In genomic region chr4:128604204-128604603, GRCh38 we compare ENCODE assay signal across 13 cellular contexts.
DNase-seq lines count a peak whose midpoint lies in the region; ATAC-seq, FAIRE-seq and TF ChIP-seq lines count a peak whose summit lies in the region.
"Had no signal": no experiment of that assay in that cellular context is flagged by ENCODE, and none has a peak within 500 bp of the region (broad histone marks: within the 10 kb centered on the region; RNA-seq: fewer than 3 reads in every experiment).

No MANE protein-coding gene starts in this region.

- no peak overlapping the region for H3K18ac ChIP-seq in neuronal stem cell (ENCODE audit: low read length)

- in situ Hi-C loops in HepG2 (cut with HindIII; ENCODE audit: extremely low pct_ligation_motif_present, low pct_unique_long_range_greater_than_20kb) = no loop called here

- CTCF ChIA-PET in HepG2 (lab: Yijun Ruan, JAX; ENCODE audit: low intra/inter-chr PET ratio, low total read pairs) = no interaction called here

- no peak for TF ChIP-seq RAD21 in HepG2 (CRISPR knock-in tag; IDR thresholded peaks at IDR 0.05)

- no peaks in the 10 kb centered on the region for H4K20me1 ChIP-seq in HepG2 (ENCODE audit: insufficient read depth, low read length)
- H4K20me1 ChIP-seq: BLaER1 treated with 17β-estradiol and CSF1 and Interleukin-3, amounts not matched to agents 10 nM and 100 nM had no signal

- TF ChIP-seq POLR2A in HepG2 (IDR thresholded peaks at IDR 0.05; ENCODE audit: insufficient read depth in 1 of 2, low read depth in 2 of 2, low read length in 2 of 2) = no peak
- TF ChIP-seq POLR2A in right lobe of liver (IDR thresholded peaks at IDR 0.05) = no peak

- WGBS in HepG2 (ENCODE audit: low lambda C conversion rate) = 84% methylated on average over 1 of the region's 1 CpG
- WGBS in right lobe of liver (ENCODE audit: insufficient coverage, low coverage, low lambda C conversion rate, missing lambda C conversion rate) = 100% methylated on average over 1 of the region's 1 CpG
- no CpG with 5 or more reads among the region's 1 CpG for WGBS in neuronal stem cell (ENCODE audit: extremely low coverage in 2 of 2, insufficient read length in 2 of 2, insufficient replicate concordance in 1 of 2), 2 donors

- H2BK15ac ChIP-seq in neuronal stem cell (ENCODE audit: low read length) = no peak overlapping the region

- H3K23ac ChIP-seq in neuronal stem cell (ENCODE audit: low read depth, low read length, poor library complexity) = no peak overlapping the region

- H2BK12ac ChIP-seq in neuronal stem cell (ENCODE audit: low read length) = peak overlapping the region; percentile 66

- no TSS peak for BruUV-seq in HepG2 (replicated peaks; lab: Mats Ljungman, UMichigan)

- no peak overlapping the region for H3K4me3 ChIP-seq in HepG2 (replicated peaks in 1 of 3; ENCODE audit: insufficient read depth in 1 of 3, low read depth in 2 of 3, low read length in 3 of 3)
- H3K4me3 ChIP-seq in right lobe of liver = no peak overlapping the region
- no peak overlapping the region for H3K4me3 ChIP-seq in neuronal stem cell (ENCODE audit: low read length in 2 of 2)
- H3K4me3 ChIP-seq: BLaER1 treated with 17β-estradiol and CSF1 and Interleukin-3, amounts not matched to agents 10 nM and 100 nM had no signal

- TF ChIP-seq EP300 in HepG2 (IDR thresholded peaks at IDR 0.05; ENCODE audit: low read depth in 2 of 2, low read length in 2 of 2) (no peak), HepG2 (CRISPR knock-in tag; IDR thresholded peaks at IDR 0.05; ENCODE audit: borderline replicate concordance) (no peak)

- H3K79me2 ChIP-seq in HepG2 (ENCODE audit: insufficient read depth, low read length) = no peaks in the 10 kb centered on the region

- H3K9me3 ChIP-seq in HepG2 (ENCODE audit: low read length) (no peaks in the 10 kb centered on the region), right lobe of liver (no peaks in the 10 kb centered on the region), neuronal stem cell (replicated peaks in 1 of 2; ENCODE audit: control insufficient read depth in 2 of 2, insufficient read depth in 1 of 2, low read depth in 1 of 2, low read length in 2 of 2) (no peaks in the 10 kb centered on the region)
- H3K9me3 ChIP-seq: BLaER1 treated with 17β-estradiol and CSF1 and Interleukin-3, amounts not matched to agents 10 nM and 100 nM had no signal

- ATAC-seq in HepG2 (no peak), right lobe of liver (no peak), GM18907 (IDR thresholded peaks at IDR 0.05; ENCODE audit: unreplicated experiment) (no peak)

- H3K36me3 ChIP-seq in HepG2 (replicated peaks in 1 of 2; ENCODE audit: control insufficient read depth in 1 of 2, insufficient read depth in 2 of 2, low read length in 2 of 2) (no peaks in the 10 kb centered on the region), right lobe of liver (no peaks in the 10 kb centered on the region), neuronal stem cell (replicated peaks in 1 of 2; ENCODE audit: control insufficient read depth in 2 of 2, insufficient read depth in 2 of 2, low read length in 2 of 2) (no peaks in the 10 kb centered on the region)
- H3K36me3 ChIP-seq: BLaER1 treated with 17β-estradiol and CSF1 and Interleukin-3, amounts not matched to agents 10 nM and 100 nM had no signal

- H2AFZ ChIP-seq in HepG2 (ENCODE audit: low read length) (no peak overlapping the region), neuronal stem cell (ENCODE audit: low read length) (no peak overlapping the region)

- POLR2A ChIA-PET in HepG2 (lab: Yijun Ruan, JAX) = no interaction called here

- no peak overlapping the region for H3K4ac ChIP-seq in neuronal stem cell (ENCODE audit: low read length)

- no peak overlapping the region for H2BK120ac ChIP-seq in neuronal stem cell (ENCODE audit: low read depth, low read length)

- no peak overlapping the region for H3K14ac ChIP-seq in neuronal stem cell (ENCODE audit: low read length)

- H3K27ac ChIP-seq in HepG2 (ENCODE audit: extremely low read length, insufficient read depth, low read length) = no peak overlapping the region
- H3K27ac ChIP-seq in right lobe of liver = no peak overlapping the region
- peak overlapping the region; percentile 13 for H3K27ac ChIP-seq in epithelial cell of prostate
- no peak overlapping the region for H3K27ac ChIP-seq in neuronal stem cell (replicated peaks; ENCODE audit: low read length)
- H3K27ac ChIP-seq: BLaER1 treated with 17β-estradiol and CSF1 and Interleukin-3, amounts not matched to agents 10 nM and 100 nM had no signal

- H3K4me1 ChIP-seq in HepG2 (ENCODE audit: insufficient read depth, low read length) = peaks cover 30% of the 10 kb centered on the region
- H3K4me1 ChIP-seq in right lobe of liver = peaks cover 0 to 9% (median 0%) of the 10 kb centered on the region in 4 donors
- H3K4me1 ChIP-seq in neuronal stem cell (ENCODE audit: control insufficient read depth in 2 of 2, insufficient read depth in 1 of 2, low read depth in 1 of 2, low read length in 2 of 2) = peaks cover 18 to 22% of the 10 kb centered on the region in 2 donors

- no peak overlapping the region for H2AK5ac ChIP-seq in neuronal stem cell (ENCODE audit: low read depth, low read length)

- H4K91ac ChIP-seq in neuronal stem cell (ENCODE audit: low read depth, low read length, poor library complexity) = no peak overlapping the region

- H3K27me3 ChIP-seq in HepG2 (ENCODE audit: control insufficient read depth in 1 of 2, insufficient read depth in 2 of 2, low read length in 2 of 2) (no peaks in the 10 kb centered on the region), right lobe of liver (no peaks in the 10 kb centered on the region), neuronal stem cell (ENCODE audit: control insufficient read depth in 3 of 3, insufficient read depth in 3 of 3, low read depth in 1 of 3, low read length in 3 of 3) (peaks cover 0 to 5% (median 0%) of the 10 kb centered on the region in 3 experiments)
- H3K27me3 ChIP-seq: BLaER1 treated with 17β-estradiol and CSF1 and Interleukin-3, amounts not matched to agents 10 nM and 100 nM had no signal

- no peaks in the 10 kb centered on the region for H3K79me1 ChIP-seq in neuronal stem cell (ENCODE audit: low read depth, low read length)

- no peak overlapping the region for H2BK5ac ChIP-seq in neuronal stem cell (ENCODE audit: low read length)

- no peak for FAIRE-seq in HepG2 (lab: Jason Lieb, UNC)

- TF ChIP-seq CTCF in HepG2 (CRISPR knock-in tag; IDR thresholded peaks at IDR 0.05) (no peak), right lobe of liver (IDR thresholded peaks at IDR 0.05) (no peak)

- H3K9ac ChIP-seq in HepG2 (ENCODE audit: insufficient read depth, low read depth, low read length) (no peak overlapping the region), neuronal stem cell (ENCODE audit: low read depth, low read length, poor library complexity) (no peak overlapping the region)
- H3K9ac ChIP-seq: BLaER1 treated with 17β-estradiol and CSF1 and Interleukin-3, amounts not matched to agents 10 nM and 100 nM had no signal

- DNase-seq in HepG2 (ENCODE audit: low spot score) (no peak), right lobe of liver (no peak), epithelial cell of prostate (ENCODE audit: low read depth, low spot score) (no peak), neuronal stem cell (ENCODE audit: low spot score) (no peak), NCI-H2029 treated with DMSO at 0.1 percent for 48 hours (lab: John Stamatoyannopoulos, UW) (no peak), OCI-M2 (lab: John Stamatoyannopoulos, UW; ENCODE audit: unreplicated experiment) (no peak)
- DNase-seq: 8988T; ACHN; CD4-positive, CD25-positive, alpha-beta regulatory T cell; DMS 273 treated with DMSO at 0.1 percent for 48 hours; H7 had no signal

- H4K8ac ChIP-seq in neuronal stem cell (ENCODE audit: low read depth, low read length) = no peak overlapping the region

- H3K4me2 ChIP-seq in HepG2 (ENCODE audit: low read depth, low read length) (no peak overlapping the region), neuronal stem cell (ENCODE audit: insufficient read depth, low read length, poor library complexity, severe bottlenecking) (no peak overlapping the region)
- H3K4me2 ChIP-seq: BLaER1 treated with 17β-estradiol and CSF1 and Interleukin-3, amounts not matched to agents 10 nM and 100 nM had no signal

- intact Hi-C loops in HepG2 (cut with micrococcal nuclease; ENCODE audit: unreplicated experiment) (no loop called here), right lobe of liver (cut with DNase I) (no loop called here)

TF ChIP-seq in HepG2, 621 proteins besides CTCF, POLR2A, EP300 and RAD21:
- TF ChIP-seq XRCC5 (optimal IDR thresholded peaks at IDR 0.05; ENCODE audit: low read length) (no peak), ZNF225 (CRISPR knock-in tag; IDR thresholded peaks at IDR 0.05) (no peak), MAFK (conservative IDR thresholded peaks at IDR 0.05 in 1 of 2, IDR thresholded peaks at IDR 0.05 in 1 of 2; ENCODE audit: low read length in 2 of 2) (peak; percentile 56 to 77; a peak in 3 of 4 replicates), ATF7 (IDR thresholded peaks at IDR 0.05) (no peak), ATF7 (CRISPR knock-in tag; IDR thresholded peaks at IDR 0.05) (no peak), MAFF (IDR thresholded peaks at IDR 0.05; ENCODE audit: low read depth, low read length) (peak; percentile 78)
